In genomic region chr7:115240242-115240641, GRCh38 we compare ENCODE assay signal across 26 cellular contexts.
"Had no signal": no experiment of that assay in that cellular context is flagged by ENCODE, and none has a peak within 500 bp of the region (broad histone marks: within the 10 kb centered on the region; RNA-seq: fewer than 3 reads in every experiment).

No MANE protein-coding gene starts in this region.

- H3K27ac ChIP-seq: dorsolateral prefrontal cortex, gastrocnemius medialis, left lung, prostate gland, right atrium auricular region, sigmoid colon, testis, tibial artery, upper lobe of left lung had no signal

- FAIRE-seq: colon, kidney, urothelium cell line had no signal

- H3K4me1 ChIP-seq: gastrocnemius medialis, left lung, prostate gland, right atrium auricular region, sigmoid colon, testis, tibial artery, upper lobe of left lung had no signal

- H3K4me3 ChIP-seq: dorsolateral prefrontal cortex, gastrocnemius medialis, left lung, prostate gland, right atrium auricular region, sigmoid colon, testis, tibial artery, upper lobe of left lung had no signal

- H3K9me3 ChIP-seq: gastrocnemius medialis, prostate gland, sigmoid colon, testis, upper lobe of left lung had no signal

- ATAC-seq: gastrocnemius medialis; left cardiac atrium; left lung; naive thymus-derived CD8-positive, alpha-beta T cell; stimulated activated memory B cell treated with anti-CD40 and anti-IgM and Interleukin-4, amounts not matched to agents 10 μg/mL and 1 μg/mL and 100 μg/mL, for 72 hours; stimulated activated naive CD8-positive, alpha-beta T cell treated with anti-CD3 and anti-CD28 coated beads, Interleukin-15, Interleukin-2, amounts not matched to agents 100 U/mL and 50 U/mL, for 24 hours had no signal

- DNase-seq: dorsolateral prefrontal cortex; effector CD4-positive, alpha-beta T cell; foreskin fibroblast; gastrocnemius medialis; head of caudate nucleus; kidney; left cardiac atrium; left lung; mesendoderm; midbrain; naive thymus-derived CD8-positive, alpha-beta T cell; nephron progenitor cell; nucleus accumbens; sigmoid colon; stimulated activated CD4-positive, alpha-beta T cell treated with anti-CD3 and anti-CD28 coated beads, Interleukin-2, amount 100 ng/mL, for 24 hours; stimulated activated CD4-positive, alpha-beta T cell treated with anti-CD3 and anti-CD28 coated beads, Interleukin-4, amount 100 ng/mL, for 4 hours; stimulated activated naive CD8-positive, alpha-beta T cell treated with anti-CD3 and anti-CD28 coated beads, Interleukin-15, Interleukin-2, amounts not matched to agents 100 U/mL and 50 U/mL, for 24 hours; substantia nigra; testis; tibial artery; upper lobe of left lung had no signal
